In genomic region chr1:222814536-222815366, GRCh38 we compare ENCODE assay signal across 8 cellular contexts. TPM values are rescaled to one million over a fixed set of nuclear protein-coding genes. Genes with fewer than 3 reads are reported as not detected.
DNase-seq lines count a peak whose midpoint lies in the region; ATAC-seq lines count a peak whose summit lies in the region.

DISP1 (plus strand) TSS chr1:222815039; CDS start chr1:222942824, 127,785 bp downstream.

- peak within 1 kb of the TSS; percentile 87 for H3K4me3 ChIP-seq in CD8-positive, alpha-beta memory T cell (ENCODE audit: low read length)

- peak within 1 kb of the TSS; percentile 92 to 97 (median 95) for H3K4me3 Mint-ChIP-seq in CD8-positive, alpha-beta memory T cell

- peak within 1 kb of the TSS; percentile 4 to 96 (median 93) for H3K27ac Mint-ChIP-seq in CD8-positive, alpha-beta memory T cell

- H3K36me3 ChIP-seq in CD8-positive, alpha-beta memory T cell (ENCODE audit: insufficient read depth, low read length), result no peaks in the 10 kb centered on the region

- H3K27me3 Mint-ChIP-seq in CD8-positive, alpha-beta memory T cell, result peaks cover 0 to 12% of the 10 kb centered on the region in 2 donors

- peaks cover 0 to 5% (median under 1%) of the 10 kb centered on the region in 3 donors for H3K36me3 Mint-ChIP-seq in CD8-positive, alpha-beta memory T cell

- DNase-seq in CD8-positive, alpha-beta memory T cell, result peak; percentile 61 to 78 (median 63)
- DNase-seq in NOMO-1 (lab: John Stamatoyannopoulos, UW; ENCODE audit: unreplicated experiment in 2 of 2) (peak; percentile 52 to 56), activated T-cell treated with anti-CD3 and anti-CD28 coated beads for 1 hour (ENCODE audit: low read depth) (peak; percentile 58), epidermal melanocyte (ENCODE audit: insufficient read length, low spot score) (peak; percentile 72), midbrain (lab: John Stamatoyannopoulos, UW) (peak; percentile 77)
- peak; percentile 21 to 55 for DNase-seq in stimulated activated CD8-positive, alpha-beta memory T cell treated with anti-CD3 and anti-CD28 coated beads, Interleukin-2, amount 100 ng/mL, for 1 hour (ENCODE audit: low read depth in 2 of 2)

- POLR2A ChIA-PET in CD8-positive, alpha-beta memory T cell (lab: Charles Lee), result no interaction called here

- H3K4me1 ChIP-seq in CD8-positive, alpha-beta memory T cell (ENCODE audit: insufficient read depth, low read length), result peaks cover 8% of the 10 kb centered on the region

- ATAC-seq in GM19438 (IDR thresholded peaks at IDR 0.05; ENCODE audit: low read depth, unreplicated experiment) (peak; percentile 92), HG03565 (IDR thresholded peaks at IDR 0.05; ENCODE audit: unreplicated experiment) (peak; percentile 70)

- H3K9me3 ChIP-seq in CD8-positive, alpha-beta memory T cell (ENCODE audit: low read length), result no peaks in the 10 kb centered on the region

- CTCF ChIA-PET in CD8-positive, alpha-beta memory T cell (lab: Charles Lee), result interaction anchor here (0.7 kb wide), 1 partner anchor 319 kb away, joined by 3 read pairs; no protein-coding TSS in a partner anchor

- peak within 1 kb of the TSS; percentile 60 for H3K27ac ChIP-seq in CD8-positive, alpha-beta memory T cell (ENCODE audit: low read depth, low read length)

- peaks cover 25 to 38% (median 36%) of the 10 kb centered on the region in 3 donors for H3K4me1 Mint-ChIP-seq in CD8-positive, alpha-beta memory T cell

- no peaks in the 10 kb centered on the region for H3K27me3 ChIP-seq in CD8-positive, alpha-beta memory T cell (ENCODE audit: insufficient read depth, low read length, poor library complexity, severe bottlenecking)

- H3K9me3 Mint-ChIP-seq in CD8-positive, alpha-beta memory T cell, result no peaks in the 10 kb centered on the region

RNA-seq across cellular contexts. Expression of gene DISP1, which starts in this region (rescaled TPM):
- 1 to 10 TPM; 2.4 to 2.5 TPM for total RNA-seq in CD8-positive, alpha-beta memory T cell
- 2.6 TPM for polyA plus RNA-seq in CD8-positive, alpha-beta memory T cell

Comparison
In these comparisons a context has a peak if more than half of its experiments do, and no peak if none do; other contexts are left out.
1. Peak in every context shown above with its lines: DNase-seq, ATAC-seq, H3K4me3 ChIP-seq and H3K27ac ChIP-seq.